In genomic region chr21:33339135-33339534, GRCh38 we compare ENCODE assay signal across 1 cellular context.
A peak's percentile ranks its signal among the peaks of the same experiment; 100 is the strongest.
TF ChIP-seq lines count a peak whose summit lies in the region.

No MANE protein-coding gene starts in this region.

TF ChIP-seq in GM12878, 131 proteins besides CTCF, POLR2A, EP300 and RAD21:
- TF ChIP-seq MEF2A (IDR thresholded peaks at IDR 0.05; ENCODE audit: insufficient read depth, low read depth, low read length) (0 out of 2 replicates have a peak, but pooled peaks have one; percentile 13), MEF2B (IDR thresholded peaks at IDR 0.05; ENCODE audit: partially characterized antibody, poor library complexity, severe bottlenecking) (peak; percentile 42), TBL1XR1 (IDR thresholded peaks at IDR 0.05; ENCODE audit: low read depth, low read length) (no peak), SPI1 (IDR thresholded peaks at IDR 0.05; ENCODE audit: borderline replicate concordance, insufficient read depth, low read depth, low read length) (peak; percentile 59; the same call in 1 of the 2 replicates), ZNF687 (IDR thresholded peaks at IDR 0.05) (0 out of 2 replicates have a peak, but pooled peaks have one; percentile 37)
